ENCODE assay signal across 19 cellular contexts in the genomic region with DNA sequence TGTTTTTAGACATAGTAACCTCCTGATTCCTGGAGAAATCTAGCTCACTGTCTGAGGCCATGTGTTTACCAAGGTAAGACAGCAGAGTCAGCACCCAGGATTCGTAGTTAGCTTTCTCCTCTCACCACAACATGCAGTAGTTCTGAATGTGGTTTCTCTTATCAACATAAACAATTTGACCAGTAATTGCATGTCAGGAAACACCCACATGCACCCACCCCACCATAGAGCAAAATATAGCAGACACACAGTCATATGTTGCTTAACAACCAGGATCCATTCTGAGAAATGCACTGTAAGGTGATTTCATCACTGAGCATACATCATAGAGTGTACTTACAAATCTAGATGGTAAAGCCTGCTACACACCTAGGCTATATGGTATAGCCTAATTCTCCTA.
DNase-seq lines count a peak whose midpoint lies in the region; ATAC-seq, FAIRE-seq and TF ChIP-seq lines count a peak whose summit lies in the region.
"Had no signal": no experiment of that assay in that cellular context is flagged by ENCODE, and none has a peak within 500 bp of the region (broad histone marks: within the 10 kb centered on the region; RNA-seq: fewer than 3 reads in every experiment).

No MANE protein-coding gene starts in this region.

- no peaks in the 10 kb centered on the region for H3K36me3 ChIP-seq in bronchial epithelial cell (ENCODE audit: control insufficient read depth, insufficient read depth, low read length)
- H3K36me3 ChIP-seq: BLaER1 treated with 17β-estradiol and CSF1 and Interleukin-3, amounts not matched to agents 10 nM and 100 nM; MG63 had no signal

- peaks cover 23% of the 10 kb centered on the region for H3K9me3 Mint-ChIP-seq in natural killer cell treated with Interleukin-12 subunit alpha and Interleukin-12 subunit beta and Interleukin-15 and Interleukin-18, amount 100 ng/mL, for 72 hours
- peaks cover 3% of the 10 kb centered on the region for H3K9me3 Mint-ChIP-seq in Calu3 (ENCODE audit: low read depth, unreplicated experiment)

- no peaks in the 10 kb centered on the region for H3K27me3 Mint-ChIP-seq in natural killer cell treated with Interleukin-12 subunit alpha and Interleukin-12 subunit beta and Interleukin-15 and Interleukin-18, amount 100 ng/mL, for 72 hours
- no peaks in the 10 kb centered on the region for H3K27me3 Mint-ChIP-seq in Calu3 (ENCODE audit: unreplicated experiment)
- H3K27me3 Mint-ChIP-seq: CD8-positive, alpha-beta memory T cell had no signal

- TF ChIP-seq CTCF in bronchial epithelial cell (IDR thresholded peaks at IDR 0.05; ENCODE audit: insufficient read depth, low read length, severe bottlenecking) (no peak), Calu3 (IDR thresholded peaks at IDR 0.05; ENCODE audit: unreplicated experiment) (no peak), RWPE1 (conservative IDR thresholded peaks at IDR 0.05; ENCODE audit: low read depth) (no peak)

- no peak overlapping the region for H3K27ac ChIP-seq in RWPE1
- H3K27ac ChIP-seq: BLaER1 treated with 17β-estradiol and CSF1 and Interleukin-3, amounts not matched to agents 10 nM and 100 nM had no signal

- H3K27me3 ChIP-seq in bronchial epithelial cell (ENCODE audit: control insufficient read depth, insufficient read depth, low read length): no peaks in the 10 kb centered on the region
- H3K27me3 ChIP-seq: BLaER1 treated with 17β-estradiol and CSF1 and Interleukin-3, amounts not matched to agents 10 nM and 100 nM; MG63 had no signal

- ATAC-seq in GM18519 (IDR thresholded peaks at IDR 0.05; ENCODE audit: low FRiP score, unreplicated experiment) (peak; percentile 56), HG02885 (IDR thresholded peaks at IDR 0.05; ENCODE audit: poor library complexity, unreplicated experiment) (peak; percentile 69)
- no peak for ATAC-seq in natural killer cell treated with Interleukin-12 subunit alpha and Interleukin-12 subunit beta and Interleukin-15 and Interleukin-18, amount 100 ng/mL, for 72 hours

- CTCF ChIA-PET in Calu3 (lab: Charles Lee): no interaction called here
- CTCF ChIA-PET in RWPE1 (lab: Yijun Ruan, JAX): no interaction called here

- DNase-seq in NCI-H226: peak; percentile 64
- peak; percentile 67 for DNase-seq in bronchial epithelial cell (ENCODE audit: low read depth)
- no peak for DNase-seq in natural killer cell treated with Interleukin-12 subunit alpha and Interleukin-12 subunit beta and Interleukin-15 and Interleukin-18, amount 100 ng/mL, for 72 hours (ENCODE audit: low spot score)
- DNase-seq in D341Med (ENCODE audit: low spot score): no peak
- no peak for DNase-seq in Calu3
- DNase-seq in RWPE1 (ENCODE audit: low spot score): no peak
- DNase-seq: CD8-positive, alpha-beta memory T cell; DMS79; HCEC 1CT; KG1; MG63; NCI-H1417; NCI-H187 treated with DMSO at 0.1 percent for 48 hours; NCI-H2227 treated with DMSO at 0.1 percent for 48 hours; NCI-H524 treated with DMSO at 0.1 percent for 48 hours; SW 1271 had no signal

- H3K4me3 Mint-ChIP-seq in natural killer cell treated with Interleukin-12 subunit alpha and Interleukin-12 subunit beta and Interleukin-15 and Interleukin-18, amount 100 ng/mL, for 72 hours: no peak overlapping the region
- H3K4me3 Mint-ChIP-seq in Calu3 (ENCODE audit: low read depth, unreplicated experiment): no peak overlapping the region
- H3K4me3 Mint-ChIP-seq: CD8-positive, alpha-beta memory T cell had no signal

- FAIRE-seq in bronchial epithelial cell (lab: Jason Lieb, UNC): no peak

- intact Hi-C loops in Calu3 (cut with micrococcal nuclease; ENCODE audit: unreplicated experiment): no loop called here

- no peak overlapping the region for H3K27ac Mint-ChIP-seq in natural killer cell treated with Interleukin-12 subunit alpha and Interleukin-12 subunit beta and Interleukin-15 and Interleukin-18, amount 100 ng/mL, for 72 hours
- H3K27ac Mint-ChIP-seq in Calu3 (ENCODE audit: unreplicated experiment): no peak overlapping the region
- H3K27ac Mint-ChIP-seq: CD8-positive, alpha-beta memory T cell had no signal

- H3K4me3 ChIP-seq in bronchial epithelial cell (ENCODE audit: low read depth, low read length): no peak overlapping the region
- H3K4me3 ChIP-seq: BLaER1 treated with 17β-estradiol and CSF1 and Interleukin-3, amounts not matched to agents 10 nM and 100 nM; MG63 had no signal

- POLR2A ChIA-PET in RWPE1 (lab: Yijun Ruan, JAX; ENCODE audit: low non-redundant PET): no interaction called here

- BruUV-seq in Calu3 (replicated peaks; lab: Mats Ljungman, UMichigan): no TSS peak

- H3K36me3 Mint-ChIP-seq in natural killer cell treated with Interleukin-12 subunit alpha and Interleukin-12 subunit beta and Interleukin-15 and Interleukin-18, amount 100 ng/mL, for 72 hours: peaks cover 4% of the 10 kb centered on the region
- no peaks in the 10 kb centered on the region for H3K36me3 Mint-ChIP-seq in Calu3 (ENCODE audit: insufficient read depth, unreplicated experiment)
- H3K36me3 Mint-ChIP-seq: CD8-positive, alpha-beta memory T cell had no signal

- no peaks in the 10 kb centered on the region for H3K4me1 Mint-ChIP-seq in natural killer cell treated with Interleukin-12 subunit alpha and Interleukin-12 subunit beta and Interleukin-15 and Interleukin-18, amount 100 ng/mL, for 72 hours (ENCODE audit: low read depth in 2 of 2)
- no peaks in the 10 kb centered on the region for H3K4me1 Mint-ChIP-seq in Calu3 (ENCODE audit: low read depth, unreplicated experiment)
- H3K4me1 Mint-ChIP-seq: CD8-positive, alpha-beta memory T cell had no signal

Comparison
In these comparisons a context has a peak if more than half of its experiments do, and no peak if none do; other contexts are left out.
1. ATAC-seq: peak in GM18519 (single experiment) and HG02885 (single experiment); none in natural killer cell treated with Interleukin-12 subunit alpha and Interleukin-12 subunit beta and Interleukin-15 and Interleukin-18, amount 100 ng/mL, for 72 hours (0 of 2).
2. DNase-seq: peak in NCI-H226 (single experiment) and bronchial epithelial cell (single experiment); none in natural killer cell treated with Interleukin-12 subunit alpha and Interleukin-12 subunit beta and Interleukin-15 and Interleukin-18, amount 100 ng/mL, for 72 hours (single experiment), D341Med (single experiment), Calu3 (single experiment) and RWPE1 (single experiment).